23 cellular contexts compared by ENCODE assay signal in genomic region chr7:88041583-88041982, GRCh38.
DNase-seq lines count a peak whose midpoint lies in the region; ATAC-seq, FAIRE-seq and TF ChIP-seq lines count a peak whose summit lies in the region.
"Had no signal": no experiment of that assay in that cellular context is flagged by ENCODE, and none has a peak within 500 bp of the region (broad histone marks: within the 10 kb centered on the region; RNA-seq: fewer than 3 reads in every experiment).

No MANE protein-coding gene starts in this region.

- H3K27ac ChIP-seq in MM.1S (ENCODE audit: low read length) (no peak overlapping the region), SK-N-SH (ENCODE audit: low read depth in 2 of 2, low read length in 1 of 2) (peak overlapping the region in 1 of 2 experiments; percentile 61; a peak in 2 of 4 replicates), HepG2 (ENCODE audit: extremely low read length, insufficient read depth, low read length) (no peak overlapping the region)
- H3K27ac ChIP-seq: BLaER1, HL-60, SK-N-MC had no signal

- H3K4me2 ChIP-seq in MM.1S (ENCODE audit: low read depth, low read length) = peak overlapping the region; percentile 28; the same call in 1 of the 2 replicates
- H3K4me2 ChIP-seq in SK-N-SH = no peak overlapping the region; the same call in 1 of the 2 replicates
- no peak overlapping the region for H3K4me2 ChIP-seq in HepG2 (ENCODE audit: low read depth, low read length)
- H3K4me2 ChIP-seq: BLaER1 had no signal

- H3K9ac ChIP-seq in MM.1S (ENCODE audit: low read length) = no peak overlapping the region
- H3K9ac ChIP-seq in SK-N-SH = no peak overlapping the region
- H3K9ac ChIP-seq in HepG2 (ENCODE audit: insufficient read depth, low read depth, low read length) = no peak overlapping the region
- H3K9ac ChIP-seq: BLaER1 had no signal

- no peak for DNase-seq in activated T-cell treated with anti-CD3 and anti-CD28 coated beads, Interleukin-2, amount 50 U/mL, for 72 hours
- DNase-seq in activated T-cell treated with anti-CD3 and anti-CD28 coated beads, Interleukin-2, amount 50 U/mL, for 1 hour = no peak
- DNase-seq in MM.1S (no peak), SK-N-SH (peak; percentile 26), HepG2 (ENCODE audit: low spot score) (no peak), KBM-7 (no peak), NCI-H226 (no peak)
- no peak for DNase-seq in effector memory CD8-positive, alpha-beta T cell
- DNase-seq: CD4-positive, CD25-positive, alpha-beta regulatory T cell; DMS153; GOT3; HCEC 1CT; NCI-H1092; NCI-H1417 treated with DMSO at 0.1 percent for 48 hours; NCI-H187 treated with DMSO at 0.1 percent for 48 hours; NCI-H446 treated with DMSO at 0.1 percent for 48 hours; NCI-H526; SHP77 treated with DMSO at 0.1 percent for 48 hours; T-helper 17 cell had no signal

- H3K4me1 ChIP-seq in MM.1S (ENCODE audit: low read length) (peaks cover 8% of the 10 kb centered on the region; the same call in 1 of the 2 replicates), SK-N-SH (ENCODE audit: control insufficient read depth in 1 of 2, insufficient read depth in 2 of 2, low read depth in 1 of 2, low read length in 1 of 2) (peaks cover 0 to 47% of the 10 kb centered on the region in 2 experiments; a peak in 2 of 4 replicates), HepG2 (ENCODE audit: insufficient read depth, low read length) (no peaks in the 10 kb centered on the region)
- H3K4me1 ChIP-seq: BLaER1 had no signal

- H3K79me2 ChIP-seq in MM.1S (ENCODE audit: low read length) = no peaks in the 10 kb centered on the region
- H3K79me2 ChIP-seq in SK-N-SH (ENCODE audit: insufficient read depth) = no peaks in the 10 kb centered on the region
- H3K79me2 ChIP-seq in HepG2 (ENCODE audit: insufficient read depth, low read length) = no peaks in the 10 kb centered on the region

- TF ChIP-seq CTCF in MM.1S (IDR thresholded peaks at IDR 0.05; ENCODE audit: low read length) = no peak
- TF ChIP-seq CTCF in SK-N-SH (IDR thresholded peaks at IDR 0.05) = no peak
- TF ChIP-seq CTCF in HepG2 (CRISPR knock-in tag; IDR thresholded peaks at IDR 0.05) = no peak

- H3K9me3 ChIP-seq in MM.1S (replicated peaks; ENCODE audit: insufficient read depth, low read length) (no peaks in the 10 kb centered on the region), SK-N-SH (no peaks in the 10 kb centered on the region), HepG2 (ENCODE audit: low read length) (no peaks in the 10 kb centered on the region)

- no peaks in the 10 kb centered on the region for H4K20me1 ChIP-seq in MM.1S (ENCODE audit: insufficient read depth, low read length)
- no peaks in the 10 kb centered on the region for H4K20me1 ChIP-seq in SK-N-SH (ENCODE audit: insufficient read depth)
- H4K20me1 ChIP-seq in HepG2 (ENCODE audit: insufficient read depth, low read length) = no peaks in the 10 kb centered on the region
- H4K20me1 ChIP-seq: BLaER1 had no signal

- H3K9me3 Mint-ChIP-seq in activated T-cell treated with anti-CD3 and anti-CD28 coated beads, Interleukin-2, amount 50 U/mL, for 72 hours = no peaks in the 10 kb centered on the region
- H3K9me3 Mint-ChIP-seq in effector memory CD8-positive, alpha-beta T cell = no peaks in the 10 kb centered on the region
- H3K9me3 Mint-ChIP-seq: CD4-positive, CD25-positive, alpha-beta regulatory T cell had no signal

- POLR2A ChIA-PET in SK-N-SH (lab: Yijun Ruan, JAX) = no interaction called here
- POLR2A ChIA-PET in HepG2 (lab: Yijun Ruan, JAX) = no interaction called here

- CTCF ChIA-PET in SK-N-SH (lab: Yijun Ruan, JAX) (interaction anchor here (2.1 kb wide), 1 partner anchor 76 kb away, joined by 7 read pairs; no protein-coding TSS in a partner anchor), HepG2 (lab: Yijun Ruan, JAX; ENCODE audit: low intra/inter-chr PET ratio, low total read pairs) (no interaction called here)

- no peak overlapping the region for H3K4me3 Mint-ChIP-seq in activated T-cell treated with anti-CD3 and anti-CD28 coated beads, Interleukin-2, amount 50 U/mL, for 72 hours
- H3K4me3 Mint-ChIP-seq in effector memory CD8-positive, alpha-beta T cell = peak overlapping the region in 1 of 2 donors; percentile 69
- H3K4me3 Mint-ChIP-seq: CD4-positive, CD25-positive, alpha-beta regulatory T cell; T-helper 17 cell had no signal

- no peaks in the 10 kb centered on the region for H3K9me2 ChIP-seq in MM.1S (replicated peaks; ENCODE audit: insufficient read depth, low read length)
- H3K9me2 ChIP-seq in SK-N-SH = no peaks in the 10 kb centered on the region

- H3K36me3 ChIP-seq in MM.1S (replicated peaks; ENCODE audit: insufficient read depth, low read length) (no peaks in the 10 kb centered on the region), SK-N-SH (replicated peaks in 1 of 2; ENCODE audit: control insufficient read depth in 1 of 2, insufficient read depth in 2 of 2, low read length in 1 of 2) (no peaks in the 10 kb centered on the region), HepG2 (replicated peaks in 1 of 2; ENCODE audit: control insufficient read depth in 1 of 2, insufficient read depth in 2 of 2, low read length in 2 of 2) (no peaks in the 10 kb centered on the region)
- H3K36me3 ChIP-seq: BLaER1 had no signal

- TF ChIP-seq EP300 in SK-N-SH (IDR thresholded peaks at IDR 0.05; ENCODE audit: borderline replicate concordance in 1 of 2, low read depth in 1 of 2, low read length in 1 of 2) (peak in 1 of 2 experiments; percentile 54; a peak in 1 of 4 replicates), HepG2 (IDR thresholded peaks at IDR 0.05; ENCODE audit: low read depth in 2 of 2, low read length in 2 of 2) (no peak), HepG2 (CRISPR knock-in tag; IDR thresholded peaks at IDR 0.05; ENCODE audit: borderline replicate concordance) (no peak)

- peak overlapping the region; percentile 64 for H3K27ac Mint-ChIP-seq in activated T-cell treated with anti-CD3 and anti-CD28 coated beads, Interleukin-2, amount 50 U/mL, for 72 hours
- peak overlapping the region; percentile 36 to 59 for H3K27ac Mint-ChIP-seq in effector memory CD8-positive, alpha-beta T cell
- H3K27ac Mint-ChIP-seq: CD4-positive, CD25-positive, alpha-beta regulatory T cell; T-helper 17 cell had no signal

- no peaks in the 10 kb centered on the region for H3K4me1 Mint-ChIP-seq in activated T-cell treated with anti-CD3 and anti-CD28 coated beads, Interleukin-2, amount 50 U/mL, for 72 hours (ENCODE audit: low read depth)
- H3K4me1 Mint-ChIP-seq in effector memory CD8-positive, alpha-beta T cell (ENCODE audit: low read depth in 2 of 2) = peaks cover 13 to 25% of the 10 kb centered on the region in 2 donors

- no peak overlapping the region for H3K4me3 ChIP-seq in MM.1S (ENCODE audit: low read length)
- no peak overlapping the region for H3K4me3 ChIP-seq in SK-N-SH (ENCODE audit: low read depth in 2 of 2, low read length in 1 of 2)
- no peak overlapping the region for H3K4me3 ChIP-seq in HepG2 (replicated peaks in 1 of 3; ENCODE audit: insufficient read depth in 1 of 3, low read depth in 2 of 3, low read length in 3 of 3)
- H3K4me3 ChIP-seq: BLaER1, SK-N-MC had no signal

- no peaks in the 10 kb centered on the region for H3K27me3 ChIP-seq in MM.1S (replicated peaks; ENCODE audit: insufficient read depth, low read length)
- H3K27me3 ChIP-seq in SK-N-SH (ENCODE audit: insufficient read depth) = no peaks in the 10 kb centered on the region
- H3K27me3 ChIP-seq in HepG2 (ENCODE audit: control insufficient read depth in 1 of 2, insufficient read depth in 2 of 2, low read length in 2 of 2) = no peaks in the 10 kb centered on the region
- H3K27me3 ChIP-seq: BLaER1 had no signal

- in situ Hi-C loops in HepG2 (cut with HindIII; ENCODE audit: extremely low pct_ligation_motif_present, low pct_unique_long_range_greater_than_20kb) = no loop called here
- in situ Hi-C loops in KBM-7 (cut with MboI; ENCODE audit: low pct_unique_long_range_greater_than_20kb, low sequenced_read_pairs) = no loop called here

- no peaks in the 10 kb centered on the region for H3K27me3 Mint-ChIP-seq in activated T-cell treated with anti-CD3 and anti-CD28 coated beads, Interleukin-2, amount 50 U/mL, for 72 hours (ENCODE audit: low read depth)
- H3K27me3 Mint-ChIP-seq in effector memory CD8-positive, alpha-beta T cell = no peaks in the 10 kb centered on the region
- H3K27me3 Mint-ChIP-seq: T-helper 17 cell had no signal

- 71% methylated on average over 1 of the region's 1 CpG for WGBS in SK-N-SH (ENCODE audit: low lambda C conversion rate)
- WGBS in HepG2 (ENCODE audit: low lambda C conversion rate) = 31% methylated on average over 1 of the region's 1 CpG

- no peak for TF ChIP-seq POLR2A in HepG2 (IDR thresholded peaks at IDR 0.05; ENCODE audit: insufficient read depth in 1 of 2, low read depth in 2 of 2, low read length in 2 of 2)

- H2AFZ ChIP-seq in MM.1S (ENCODE audit: low read length) (no peak overlapping the region), SK-N-SH (ENCODE audit: low read depth) (no peak overlapping the region), HepG2 (ENCODE audit: low read length) (no peak overlapping the region)

- no peak for FAIRE-seq in HepG2 (lab: Jason Lieb, UNC)
- FAIRE-seq: A204.1 had no signal

- no peak for ATAC-seq in activated T-cell treated with anti-CD3 and anti-CD28 coated beads, Interleukin-2, amount 50 U/mL, for 72 hours (replicated peaks in 1 of 2)
- no peak for ATAC-seq in effector memory CD8-positive, alpha-beta T cell (replicated peaks)
- ATAC-seq in HepG2 = no peak
- ATAC-seq: T-helper 17 cell had no signal

- no peaks in the 10 kb centered on the region for H3F3A ChIP-seq in MM.1S (ENCODE audit: insufficient read depth, low read length)
- no peaks in the 10 kb centered on the region for H3F3A ChIP-seq in SK-N-SH (replicated peaks; ENCODE audit: insufficient read depth)

- no peak for TF ChIP-seq RAD21 in SK-N-SH (IDR thresholded peaks at IDR 0.05; ENCODE audit: low read length)
- no peak for TF ChIP-seq RAD21 in HepG2 (CRISPR knock-in tag; IDR thresholded peaks at IDR 0.05)

- BruUV-seq in HepG2 (replicated peaks; lab: Mats Ljungman, UMichigan) = no TSS peak

- intact Hi-C loops in HepG2 (cut with micrococcal nuclease; ENCODE audit: unreplicated experiment) = no loop called here

- H3K36me3 Mint-ChIP-seq in activated T-cell treated with anti-CD3 and anti-CD28 coated beads, Interleukin-2, amount 50 U/mL, for 72 hours (ENCODE audit: insufficient read depth in 2 of 2) = no peaks in the 10 kb centered on the region
- H3K36me3 Mint-ChIP-seq in effector memory CD8-positive, alpha-beta T cell (ENCODE audit: insufficient read depth) = no peaks in the 10 kb centered on the region
- H3K36me3 Mint-ChIP-seq: CD4-positive, CD25-positive, alpha-beta regulatory T cell had no signal

TF ChIP-seq in SK-N-SH, 30 proteins besides CTCF, POLR2A, EP300 and RAD21 (continues in another document):
- 0 out of 2 replicates have a peak, but pooled peaks have one; percentile 10 for TF ChIP-seq TCF12 (IDR thresholded peaks at IDR 0.05)

TF ChIP-seq in HepG2, 621 proteins besides CTCF, POLR2A, EP300 and RAD21 (continues in another document):
- no peak for TF ChIP-seq BRD4 (CRISPR knock-in tag; IDR thresholded peaks at IDR 0.05)
- no peak for TF ChIP-seq ZBTB7B (CRISPR knock-in tag; IDR thresholded peaks at IDR 0.05)
